Comparison of ENCODE assay signal across 16 cellular contexts in the genomic region with DNA sequence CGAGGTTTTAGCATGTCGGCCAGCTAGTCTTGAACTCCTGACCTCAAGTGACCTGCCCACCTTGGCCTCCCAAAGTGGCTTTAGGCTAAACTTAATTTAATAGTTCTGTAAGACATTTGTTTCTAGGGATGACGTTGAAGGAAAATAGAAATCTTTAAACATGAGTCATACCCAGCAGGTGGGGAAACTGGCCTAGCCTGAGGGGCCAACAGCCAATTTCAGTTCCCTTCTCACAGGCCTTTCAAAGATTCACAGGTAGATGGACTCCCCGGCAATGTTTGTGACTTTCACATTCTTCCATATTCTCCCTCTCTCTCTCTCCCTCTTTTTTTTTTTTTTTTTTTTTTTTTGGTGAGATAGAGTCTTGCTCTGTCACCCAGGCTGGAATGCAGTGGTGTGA. TPM values are rescaled to one million over a fixed set of nuclear protein-coding genes. Genes with fewer than 3 reads are reported as not detected.
DNase-seq lines count a peak whose midpoint lies in the region; ATAC-seq, FAIRE-seq and TF ChIP-seq lines count a peak whose summit lies in the region.
"Had no signal": no experiment of that assay in that cellular context is flagged by ENCODE, and none has a peak within 500 bp of the region (broad histone marks: within the 10 kb centered on the region; RNA-seq: fewer than 3 reads in every experiment).

No MANE protein-coding gene starts in this region.

- FAIRE-seq in A549 (lab: Jason Lieb, UNC) = no peak
- FAIRE-seq in bronchial epithelial cell (lab: Jason Lieb, UNC) = no peak
- FAIRE-seq: D721Med, endometrium had no signal

- 47% methylated on average over 4 of the region's 4 CpGs for whole genome bisulfite sequencing in A549 (ENCODE audit: missing lambda C conversion rate)

- peaks cover 4% of the 10 kb centered on the region; the same call in 2 of the 3 replicates for H3K9me3 ChIP-seq in A549

- no peak for TF ChIP-seq EP300 in A549 (IDR thresholded peaks at IDR 0.05)

- TF ChIP-seq CTCF in A549 (IDR thresholded peaks at IDR 0.05) (no peak), bronchial epithelial cell (IDR thresholded peaks at IDR 0.05; ENCODE audit: insufficient read depth, low read length, severe bottlenecking) (no peak)

- CTCF ChIA-PET in A549 (lab: Yijun Ruan, JAX) = interaction anchor here (0.8 to 4.9 kb wide), 12 partner anchors 9 to 407 kb away, joined by 4 to 34 read pairs (median 12); a partner anchor contains a TSS

- H3K36me3 ChIP-seq in bronchial epithelial cell (ENCODE audit: control insufficient read depth, insufficient read depth, low read length) = no peaks in the 10 kb centered on the region
- H3K36me3 ChIP-seq: spleen had no signal

- H3K27me3 ChIP-seq in bronchial epithelial cell (ENCODE audit: control insufficient read depth, insufficient read depth, low read length) = no peaks in the 10 kb centered on the region
- H3K27me3 ChIP-seq: spleen had no signal

- TF ChIP-seq RAD21 in A549 (conservative IDR thresholded peaks at IDR 0.05 in 1 of 2, IDR thresholded peaks at IDR 0.05 in 1 of 2) = no peak

- no peak for TF ChIP-seq POLR2A in A549 (IDR thresholded peaks at IDR 0.05; ENCODE audit: low read length)

- H3K27ac ChIP-seq in A549 = peak overlapping the region; percentile 73 to 87
- H3K27ac ChIP-seq: SK-N-MC, spleen had no signal

- ATAC-seq in A549 = no peak
- ATAC-seq in GM19438 (IDR thresholded peaks at IDR 0.05; ENCODE audit: low read depth, unreplicated experiment) = peak; percentile 71

- H3K4me2 ChIP-seq in A549 = peak overlapping the region; percentile 67

- DNase-seq in A549 (ENCODE audit: low read depth in 1 of 2, low spot score in 1 of 2) (peak in 1 of 2 experiments; percentile 38), MV-4-11 (lab: John Stamatoyannopoulos, UW) (peak; percentile 18), bronchial epithelial cell (ENCODE audit: low read depth) (peak; percentile 47), C1 segment of cervical spinal cord (lab: John Stamatoyannopoulos, UW) (no peak), NCI-H2029 (lab: John Stamatoyannopoulos, UW) (no peak), inferior parietal cortex (ENCODE audit: extremely low spot score) (no peak)
- no peak for DNase-seq in stimulated activated CD4-positive, alpha-beta T cell treated with anti-CD3 and anti-CD28 coated beads, Interleukin-15, amount 100 ng/mL, for 24 hours
- DNase-seq: activated gamma-delta T cell treated with Interleukin-2 at 50 U/mL for 16 hours, NCI-H1436, NCI-H526, spleen, substantia nigra had no signal

- POLR2A ChIA-PET in A549 (lab: Yijun Ruan, JAX) = interaction anchor here (0.6 to 2.2 kb wide), 7 partner anchors 9 to 428 kb away, joined by 3 to 16 read pairs (median 5); a partner anchor contains a TSS

- H3K4me3 ChIP-seq in A549 (no peak overlapping the region), bronchial epithelial cell (ENCODE audit: low read depth, low read length) (no peak overlapping the region)
- H3K4me3 ChIP-seq: SK-N-MC, spleen had no signal

- peaks cover 38% of the 10 kb centered on the region for H3K4me1 ChIP-seq in A549
- H3K4me1 ChIP-seq: spleen had no signal

TF ChIP-seq in A549, 52 proteins besides CTCF, POLR2A, EP300 and RAD21:
- TF ChIP-seq NPAS2 (CRISPR knock-in tag; IDR thresholded peaks at IDR 0.05; ENCODE audit: borderline replicate concordance) (no peak), CEBPB (IDR thresholded peaks at IDR 0.05) (no peak), NFE2L2 (conservative IDR thresholded peaks at IDR 0.05; ENCODE audit: low read length) (no peak), FOSL2 (IDR thresholded peaks at IDR 0.05) (no peak), FOSL2 (CRISPR knock-in tag; IDR thresholded peaks at IDR 0.05) (peak; percentile 69), ESRRA (IDR thresholded peaks at IDR 0.05; ENCODE audit: borderline replicate concordance, low read length) (no peak)
TF ChIP-seq in A549: peak in this region for 1.

RNA-seq across cellular contexts. Expression of a gene that starts 18.1 kb away (rescaled TPM):
- 17.5 and 18.3 TPM in 2 replicates for polyA plus RNA-seq in A549 (2011; rRNA removed)
- 7.2 and 13.0 TPM in 2 replicates for polyA plus RNA-seq in A549 (2012; cell fraction: cytosol; rRNA removed)
- polyA plus RNA-seq in A549 (2012; cell fraction: nucleus; rRNA removed) = 13.5 and 18.8 TPM in 2 replicates
- polyA plus RNA-seq in A549 (2017; fragmentation: RNase III; extraction: RNeasy Plus Mini Kit Qiagen cat#74134 plus additional on column Dnase treatment) = 14.7 to 16.3 TPM (median 15.5 TPM) in 3 replicates
- 16.8 and 17.3 TPM in 2 replicates for polyA minus RNA-seq in A549 (2011; rRNA and poly(A)+ RNA removed)
- total RNA-seq in bronchial epithelial cell = 16.8 and 18.7 TPM in 2 replicates

RNA-seq across cellular contexts. Expression of a gene that starts 28.3 kb away (rescaled TPM):
- polyA plus RNA-seq in A549 (2011; rRNA removed) = 17.9 and 23.8 TPM in 2 replicates
- 19.4 and 23.1 TPM in 2 replicates for polyA plus RNA-seq in A549 (2012; cell fraction: cytosol; rRNA removed)
- polyA plus RNA-seq in A549 (2012; cell fraction: nucleus; rRNA removed) = 10.5 and 14.7 TPM in 2 replicates
- 15.9 to 18.5 TPM (median 16.3 TPM) in 3 replicates for polyA plus RNA-seq in A549 (2017; fragmentation: RNase III; extraction: RNeasy Plus Mini Kit Qiagen cat#74134 plus additional on column Dnase treatment)
- polyA minus RNA-seq in A549 (2011; rRNA and poly(A)+ RNA removed) = 16.9 and 20.4 TPM in 2 replicates
- 15.5 and 19.5 TPM in 2 replicates for total RNA-seq in bronchial epithelial cell

Comparison
In these comparisons a context has a peak if more than half of its experiments do, and no peak if none do; other contexts are left out.
1. DNase-seq: peak in MV-4-11 (single experiment) and bronchial epithelial cell (single experiment); none in C1 segment of cervical spinal cord (0 of 14), NCI-H2029 (single experiment), stimulated activated CD4-positive, alpha-beta T cell treated with anti-CD3 and anti-CD28 coated beads, Interleukin-15, amount 100 ng/mL, for 24 hours (single experiment) and inferior parietal cortex (single experiment).